Comparison of ENCODE assay signal across 1 cellular context in genomic region chr22:20205964-20206708, GRCh38.
TF ChIP-seq lines count a peak whose summit lies in the region.

No MANE protein-coding gene starts in this region.

TF ChIP-seq in GM12878, 131 proteins besides CTCF, POLR2A, EP300 and RAD21 (continued from another document):
- TF ChIP-seq ZBTB33 (IDR thresholded peaks at IDR 0.05) (no peak), RFX5 (IDR thresholded peaks at IDR 0.05; ENCODE audit: low read depth, low read length) (no peak), ZBTB11 (CRISPR knock-in tag; IDR thresholded peaks at IDR 0.05) (peak; percentile 54), ZNF384 (IDR thresholded peaks at IDR 0.05; ENCODE audit: borderline replicate concordance, low read depth, low read length) (no peak), ELK1 (IDR thresholded peaks at IDR 0.05; ENCODE audit: low read depth, low read length) (no peak), ZBTB4 (CRISPR knock-in tag; IDR thresholded peaks at IDR 0.05) (no peak), HDAC2 (IDR thresholded peaks at IDR 0.05) (no peak), RB1 (IDR thresholded peaks at IDR 0.05; ENCODE audit: borderline replicate concordance) (no peak), ZNF687 (IDR thresholded peaks at IDR 0.05) (0 out of 2 replicates have a peak, but pooled peaks have one; percentile 35), BMI1 (IDR thresholded peaks at IDR 0.05; ENCODE audit: borderline replicate concordance) (no peak), KDM1A (IDR thresholded peaks at IDR 0.05; ENCODE audit: borderline replicate concordance) (no peak), RELB (IDR thresholded peaks at IDR 0.05; ENCODE audit: low read depth) (peak; percentile 83), GABPA (IDR thresholded peaks at IDR 0.05; ENCODE audit: low read depth) (0 out of 2 replicates have a peak, but pooled peaks have one; percentile 38), PKNOX1 (IDR thresholded peaks at IDR 0.05) (peak; percentile 62), SREBF2 (IDR thresholded peaks at IDR 0.05; ENCODE audit: low read length) (no peak), MXI1 (IDR thresholded peaks at IDR 0.05; ENCODE audit: low read depth, low read length) (no peak), ASH2L (IDR thresholded peaks at IDR 0.05; ENCODE audit: borderline replicate concordance, low read depth) (no peak), HCFC1 (IDR thresholded peaks at IDR 0.05; ENCODE audit: low read length) (no peak), STAT1 (conservative IDR thresholded peaks at IDR 0.05) (0 out of 2 replicates have a peak, but pooled peaks have one; percentile 36), KLF5 (IDR thresholded peaks at IDR 0.05; ENCODE audit: partially characterized antibody) (peak; percentile 31), POLR2AphosphoS5 (IDR thresholded peaks at IDR 0.05; ENCODE audit: low read length) (0 out of 2 replicates have a peak, but pooled peaks have one; percentile 27), BRCA1 (IDR thresholded peaks at IDR 0.05; ENCODE audit: low read depth, low read length) (no peak), TBL1XR1 (IDR thresholded peaks at IDR 0.05; ENCODE audit: low read depth, low read length) (no peak), MLLT1 (IDR thresholded peaks at IDR 0.05) (peak; percentile 46; the same call in 1 of the 2 replicates), CBX5 (IDR thresholded peaks at IDR 0.05; ENCODE audit: low read depth) (no peak), MEF2B (IDR thresholded peaks at IDR 0.05; ENCODE audit: partially characterized antibody, poor library complexity, severe bottlenecking) (no peak)
